In the genomic region with DNA sequence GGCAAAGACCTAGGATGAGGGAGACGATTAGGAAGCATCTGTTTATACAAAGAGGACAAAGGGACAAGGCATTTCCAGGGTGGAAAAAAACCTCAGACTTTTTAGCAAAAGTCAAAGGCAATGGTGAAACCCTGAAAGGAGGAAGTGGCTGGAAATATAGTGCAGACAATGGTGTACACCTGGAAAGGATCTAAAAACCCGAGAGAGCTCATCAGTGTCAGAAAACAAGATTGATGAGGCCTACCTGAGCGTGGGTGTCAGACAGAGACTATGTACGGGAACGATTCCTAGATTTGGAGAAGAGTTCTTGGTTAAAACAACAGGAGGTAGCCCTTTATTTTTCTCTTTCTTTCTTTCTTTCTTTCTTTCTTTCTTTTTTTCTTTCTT, we compare ENCODE assay signal across 17 cellular contexts.
"Had no signal": no experiment of that assay in that cellular context is flagged by ENCODE, and none has a peak within 500 bp of the region (broad histone marks: within the 10 kb centered on the region; RNA-seq: fewer than 3 reads in every experiment).

No MANE protein-coding gene starts in this region.

- DNase-seq: activated CD4-positive, alpha-beta memory T cell treated with anti-CD3 and anti-CD28 coated beads, Interleukin-2, amount 10 ng/mL, durations not matched to agents 7 days and 5 days; activated CD4-positive, alpha-beta T cell treated with anti-CD3 and anti-CD28 coated beads for 48 hours; activated CD4-positive, CD25-positive, alpha-beta regulatory T cell; activated CD8-positive, alpha-beta memory T cell treated with anti-CD3 and anti-CD28 coated beads, Interleukin-2, amount 10 ng/mL, durations not matched to agents 7 days and 5 days; cerebellar nuclear complex; effector CD4-positive, alpha-beta T cell; heart right ventricle; immature natural killer cell; occipital lobe; posterior cingulate gyrus; retina; stimulated activated naive CD4-positive, alpha-beta T cell had no signal

- H3K4me3 ChIP-seq: gastroesophageal sphincter, heart right ventricle, vagina had no signal

- H3K4me1 ChIP-seq: gastroesophageal sphincter, vagina had no signal

- H3K36me3 ChIP-seq: gastroesophageal sphincter, heart right ventricle, vagina had no signal

- H3K27ac Mint-ChIP-seq: activated CD4-positive, alpha-beta memory T cell treated with anti-CD3 and anti-CD28 coated beads, Interleukin-2, amount 10 ng/mL, durations not matched to agents 7 days and 5 days; activated CD8-positive, alpha-beta memory T cell treated with anti-CD3 and anti-CD28 coated beads, Interleukin-2, amount 10 ng/mL, durations not matched to agents 7 days and 5 days; activated naive CD8-positive, alpha-beta T cell; immature natural killer cell; natural killer cell treated with Interleukin-12 subunit alpha and Interleukin-12 subunit beta and Interleukin-15 and Interleukin-18, amount 100 ng/mL, for 72 hours had no signal

- H3K4me1 Mint-ChIP-seq: activated CD4-positive, alpha-beta memory T cell treated with anti-CD3 and anti-CD28 coated beads, Interleukin-2, amount 10 ng/mL, durations not matched to agents 7 days and 5 days; activated CD8-positive, alpha-beta memory T cell treated with anti-CD3 and anti-CD28 coated beads, Interleukin-2, amount 10 ng/mL, durations not matched to agents 7 days and 5 days; immature natural killer cell had no signal

- H3K9me3 ChIP-seq: gastroesophageal sphincter, heart right ventricle, vagina had no signal

- H3K27ac ChIP-seq: gastroesophageal sphincter, heart right ventricle, vagina had no signal

- H3K36me3 Mint-ChIP-seq: activated CD8-positive, alpha-beta memory T cell treated with anti-CD3 and anti-CD28 coated beads, Interleukin-2, amount 10 ng/mL, durations not matched to agents 7 days and 5 days; activated naive CD8-positive, alpha-beta T cell; immature natural killer cell; natural killer cell treated with Interleukin-12 subunit alpha and Interleukin-12 subunit beta and Interleukin-15 and Interleukin-18, amount 100 ng/mL, for 72 hours had no signal

- FAIRE-seq: bronchial epithelial cell had no signal

- H3K4me3 Mint-ChIP-seq: activated CD4-positive, alpha-beta memory T cell treated with anti-CD3 and anti-CD28 coated beads, Interleukin-2, amount 10 ng/mL, durations not matched to agents 7 days and 5 days; activated CD8-positive, alpha-beta memory T cell treated with anti-CD3 and anti-CD28 coated beads, Interleukin-2, amount 10 ng/mL, durations not matched to agents 7 days and 5 days; activated naive CD8-positive, alpha-beta T cell; immature natural killer cell; natural killer cell treated with Interleukin-12 subunit alpha and Interleukin-12 subunit beta and Interleukin-15 and Interleukin-18, amount 100 ng/mL, for 72 hours had no signal

- ATAC-seq: activated CD8-positive, alpha-beta memory T cell treated with anti-CD3 and anti-CD28 coated beads, Interleukin-2, amount 10 ng/mL, durations not matched to agents 7 days and 5 days; gastroesophageal sphincter; heart right ventricle; natural killer cell treated with Interleukin-12 subunit alpha and Interleukin-12 subunit beta and Interleukin-15 and Interleukin-18, amount 100 ng/mL, for 72 hours had no signal

- H3K27me3 ChIP-seq: vagina had no signal
